In genomic region chr1:89873250-89873649, GRCh38 we compare ENCODE assay signal across 18 cellular contexts.
"Had no signal": no experiment of that assay in that cellular context is flagged by ENCODE, and none has a peak within 500 bp of the region (broad histone marks: within the 10 kb centered on the region; RNA-seq: fewer than 3 reads in every experiment).

No MANE protein-coding gene starts in this region.

- DNase-seq: activated CD4-positive, alpha-beta T cell treated with anti-CD3 and anti-CD28 coated beads, Interleukin-2, amount 50 U/mL, for 4 hours; activated CD4-positive, CD25-positive, alpha-beta regulatory T cell treated with anti-CD3 and anti-CD28 coated beads, Interleukin-2, amount 50 U/mL, for 72 hours; activated CD8-positive, alpha-beta memory T cell treated with anti-CD3 and anti-CD28 coated beads, Interleukin-2, amount 10 ng/mL, durations not matched to agents 7 days and 5 days; activated gamma-delta T cell; activated naive CD8-positive, alpha-beta T cell treated with anti-CD3 and anti-CD28 coated beads for 36 hours; activated T-cell treated with anti-CD3 and anti-CD28 coated beads, Interleukin-2, amount 50 U/mL, for 4 hours; hypothalamus; mucosa of descending colon; nucleus accumbens; right lobe of liver; spleen; stimulated activated CD4-positive, alpha-beta T cell treated with anti-CD3 and anti-CD28 coated beads, Interleukin-1b, Interleukin-23, amount 100 ng/mL, for 48 hours; stimulated activated naive B cell treated with anti-CD40 and anti-IgM and Interleukin-4, amounts not matched to agents 10 μg/mL and 1 μg/mL and 100 μg/mL, for 72 hours; T-helper 9 cell; transverse colon had no signal

- H3K36me3 ChIP-seq: prostate gland, transverse colon had no signal

- ATAC-seq: activated CD8-positive, alpha-beta memory T cell treated with anti-CD3 and anti-CD28 coated beads, Interleukin-2, amount 10 ng/mL, durations not matched to agents 7 days and 5 days; activated T-cell treated with anti-CD3 and anti-CD28 coated beads, Interleukin-2, amount 50 U/mL, for 4 hours; natural killer cell treated with Interleukin-12 subunit alpha and Interleukin-12 subunit beta and Interleukin-15 and Interleukin-18, amount 100 ng/mL, for 72 hours; right lobe of liver; stimulated activated naive B cell treated with anti-CD40 and anti-IgM and Interleukin-4, amounts not matched to agents 10 μg/mL and 1 μg/mL and 100 μg/mL, for 72 hours had no signal

- H3K4me1 ChIP-seq: prostate gland had no signal

- H3K27me3 ChIP-seq: right lobe of liver, spleen, transverse colon had no signal

- H3K9me3 ChIP-seq: mucosa of descending colon, prostate gland, right lobe of liver, spleen, transverse colon had no signal

- H3K4me3 ChIP-seq: lung, mucosa of descending colon, prostate gland, right lobe of liver, spleen, transverse colon had no signal

- H3K27ac ChIP-seq: prostate gland, transverse colon had no signal
